7 cellular contexts compared by ENCODE assay signal in genomic region chr17:7887038-7887481, GRCh38. TPM values are rescaled to one million over a fixed set of nuclear protein-coding genes. Genes with fewer than 3 reads are reported as not detected.
DNase-seq lines count a peak whose midpoint lies in the region; ATAC-seq and TF ChIP-seq lines count a peak whose summit lies in the region.

No MANE protein-coding gene starts in this region.

- peaks cover 39 to 53% of the 10 kb centered on the region in 2 experiments for H3K4me1 ChIP-seq in HCT116 (ENCODE audit: control insufficient read depth in 1 of 2, insufficient read depth in 2 of 2, low read length in 2 of 2)
- peaks cover 31% of the 10 kb centered on the region for H3K4me1 ChIP-seq in iPS-18a (ENCODE audit: control insufficient read depth, low read depth, low read length)

- intact Hi-C loops in HCT116 (cut with micrococcal nuclease) = loop anchor here (1.0 to 2.0 kb wide), 2 partner anchors 30 to 52 kb away; partner anchors contain the start of genes KDM6B and NAA38
- intact Hi-C loops in activated CD4-positive, alpha-beta T cell treated with anti-CD3 and anti-CD28 coated beads for 36 hours (cut with DNase I, micrococcal nuclease) = loop anchor here (1.0 to 2.0 kb wide), 18 partner anchors 25 to 578 kb away; partner anchors contain the start of genes CNTROB (in 2 of the 2), NAA38 (in 2 of the 2), ALOXE3 (in 1 of the 2) and CTC1 (in 1 of the 2)

- H3K4me2 ChIP-seq in HCT116 (ENCODE audit: low read length) = peak overlapping the region; percentile 99

- peaks cover 29% of the 10 kb centered on the region for H3K36me3 Mint-ChIP-seq in activated CD4-positive, alpha-beta T cell treated with anti-CD3 and anti-CD28 coated beads for 36 hours (ENCODE audit: low read depth)

- H3K79me2 ChIP-seq in HCT116 (ENCODE audit: insufficient read depth, low read length) = peaks cover 33% of the 10 kb centered on the region

- H3K27ac Mint-ChIP-seq in activated CD4-positive, alpha-beta T cell treated with anti-CD3 and anti-CD28 coated beads for 36 hours = no peak overlapping the region

- H3K9ac ChIP-seq in HCT116 (ENCODE audit: low read length) = peak overlapping the region; percentile 86
- H3K9ac ChIP-seq in SK-N-MC (ENCODE audit: insufficient read length) = peak overlapping the region; percentile 90
- H3K9ac ChIP-seq in iPS-18a (ENCODE audit: low read length) = peak overlapping the region; percentile 4

- no peaks in the 10 kb centered on the region for H3K9me3 Mint-ChIP-seq in activated CD4-positive, alpha-beta T cell treated with anti-CD3 and anti-CD28 coated beads for 36 hours (ENCODE audit: low read depth)

- TF ChIP-seq CTCF in HCT116 (IDR thresholded peaks at IDR 0.05 in 2 of 3, conservative IDR thresholded peaks at IDR 0.05 in 1 of 3; ENCODE audit: borderline replicate concordance in 1 of 3, insufficient read depth in 1 of 3, low read depth in 2 of 3, low read length in 2 of 3) = no peak

- no peak for TF ChIP-seq POLR2A in HCT116 (IDR thresholded peaks at IDR 0.05; ENCODE audit: borderline replicate concordance, extremely low read depth, insufficient read depth, insufficient read length)

- CTCF ChIA-PET in HCT116 (lab: Charles Lee) = interaction anchor here (1.0 kb wide), 1 partner anchor 20 kb away, joined by 3 read pairs; no protein-coding TSS in a partner anchor
- CTCF ChIA-PET in activated CD4-positive, alpha-beta T cell treated with anti-CD3 and anti-CD28 coated beads for 36 hours (lab: Charles Lee) = interaction anchor here (1.4 kb wide), 1 partner anchor 22 kb away, joined by 6 read pairs; no protein-coding TSS in a partner anchor

- peak; percentile 3; the same call in 1 of the 2 replicates for ATAC-seq in HCT116
- no peak for ATAC-seq in activated CD4-positive, alpha-beta T cell treated with anti-CD3 and anti-CD28 coated beads for 36 hours

- no peak for DNase-seq in HCT116 (ENCODE audit: low read depth, low spot score)
- DNase-seq in SK-N-MC (ENCODE audit: low read depth, low spot score) = peak; percentile 93
- DNase-seq in substantia nigra (lab: John Stamatoyannopoulos, UW) = no peak
- no peak for DNase-seq in cortex of kidney (lab: John Stamatoyannopoulos, UW)
- no peak for DNase-seq in NCI-H345 treated with DMSO at 0.1 percent for 48 hours (lab: John Stamatoyannopoulos, UW; ENCODE audit: unreplicated experiment)
- no peak for DNase-seq in activated CD4-positive, alpha-beta T cell treated with anti-CD3 and anti-CD28 coated beads for 36 hours

- TF ChIP-seq RAD21 in HCT116 (IDR thresholded peaks at IDR 0.05; ENCODE audit: low read depth) = no peak

- H2AFZ ChIP-seq in HCT116 (ENCODE audit: low read depth, low read length, poor library complexity, severe bottlenecking) = no peak overlapping the region

- RAD21 ChIA-PET in HCT116 (lab: Charles Lee; ENCODE audit: low non-redundant PET in 1 of 2, low total read pairs in 2 of 2, uncharacterized antibody in 2 of 2, unreplicated experiment in 2 of 2) = no interaction called here

- POLR2A ChIA-PET in HCT116 (lab: Charles Lee) = no interaction called here
- POLR2A ChIA-PET in activated CD4-positive, alpha-beta T cell treated with anti-CD3 and anti-CD28 coated beads for 36 hours (lab: Charles Lee) = no interaction called here

- H3K27ac ChIP-seq in HCT116 (ENCODE audit: low read depth, low read length) (peak overlapping the region; percentile 97), SK-N-MC (peak overlapping the region; percentile 100), iPS-18a (ENCODE audit: low read length) (no peak overlapping the region), substantia nigra (ENCODE audit: low read depth, low read length, poor library complexity, severe bottlenecking) (peak overlapping the region; percentile 65)

- H3K36me3 ChIP-seq in HCT116 (ENCODE audit: control insufficient read depth in 1 of 2, insufficient read depth in 2 of 2, low read length in 2 of 2) (peaks cover 7 to 15% of the 10 kb centered on the region in 2 experiments; a peak in 2 of 4 replicates), SK-N-MC (ENCODE audit: insufficient read depth, low read length) (peaks cover 26% of the 10 kb centered on the region), iPS-18a (ENCODE audit: control insufficient read depth, low read depth, low read length) (no peaks in the 10 kb centered on the region)

- H3K9me2 ChIP-seq in HCT116 (ENCODE audit: insufficient read depth) = no peaks in the 10 kb centered on the region

- H3K4me3 Mint-ChIP-seq in activated CD4-positive, alpha-beta T cell treated with anti-CD3 and anti-CD28 coated beads for 36 hours = no peak overlapping the region

- peak overlapping the region; percentile 56 to 82 for H3K4me3 ChIP-seq in HCT116 (replicated peaks in 1 of 2; ENCODE audit: low read depth in 1 of 2, low read length in 2 of 2)
- H3K4me3 ChIP-seq in SK-N-MC = peak overlapping the region; percentile 90
- H3K4me3 ChIP-seq in iPS-18a (ENCODE audit: low read length) = peak overlapping the region; percentile 66

- H3K27me3 ChIP-seq in HCT116 (ENCODE audit: insufficient read depth, low read length) (no peaks in the 10 kb centered on the region), iPS-18a (ENCODE audit: control insufficient read depth, insufficient read depth, low read length) (peaks cover 18% of the 10 kb centered on the region)

- no peaks in the 10 kb centered on the region for H4K20me1 ChIP-seq in HCT116 (ENCODE audit: insufficient read depth)

- H3K27me3 Mint-ChIP-seq in activated CD4-positive, alpha-beta T cell treated with anti-CD3 and anti-CD28 coated beads for 36 hours = no peaks in the 10 kb centered on the region

- H3K4me1 Mint-ChIP-seq in activated CD4-positive, alpha-beta T cell treated with anti-CD3 and anti-CD28 coated beads for 36 hours = peaks cover 3% of the 10 kb centered on the region

- no peaks in the 10 kb centered on the region for H3K9me3 ChIP-seq in HCT116 (ENCODE audit: control insufficient read depth in 1 of 2, insufficient read depth in 1 of 2, low read depth in 1 of 2, low read length in 2 of 2)
- H3K9me3 ChIP-seq in SK-N-MC (ENCODE audit: low read depth, low read length) = no peaks in the 10 kb centered on the region
- H3K9me3 ChIP-seq in iPS-18a (ENCODE audit: control insufficient read depth, low read depth, low read length) = no peaks in the 10 kb centered on the region

- TSS peak; percentile 29 for BruUV-seq in HCT116 (replicated peaks; lab: Mats Ljungman, UMichigan)

TF ChIP-seq in HCT116, 20 proteins besides CTCF, POLR2A, EP300 and RAD21:
- no peak for TF ChIP-seq EZH2phosphoT487 (IDR thresholded peaks at IDR 0.05; ENCODE audit: borderline replicate concordance)
- TF ChIP-seq ZFX (IDR thresholded peaks at IDR 0.05) = no peak

RNA-seq across cellular contexts. Expression of gene CHD3, which starts 1.5 kb away (rescaled TPM):
- total RNA-seq in HCT116 (2021; ENCODE audit: unreplicated experiment) = 54.8 TPM
- 54.9 and 63.8 TPM in 2 replicates for polyA plus RNA-seq in HCT116 (2012)
- total RNA-seq in activated CD4-positive, alpha-beta T cell treated with anti-CD3 and anti-CD28 coated beads for 36 hours = 100 to 1,000 TPM; 145 to 161 TPM

RNA-seq across cellular contexts. Expression of gene RNF227, which starts 29.0 kb away (rescaled TPM):
- 0.74 TPM for total RNA-seq in HCT116 (2021; ENCODE audit: unreplicated experiment)
- polyA plus RNA-seq in HCT116 (2012) = 0.29 and 1.2 TPM in 2 replicates
- total RNA-seq in activated CD4-positive, alpha-beta T cell treated with anti-CD3 and anti-CD28 coated beads for 36 hours = 1 to 10 TPM; 3.8 to 5.6 TPM

RNA-seq across cellular contexts. Expression of gene CYB5D1, which starts 29.3 kb away (rescaled TPM):
- total RNA-seq in HCT116 (2021; ENCODE audit: unreplicated experiment) = 21.5 TPM
- 16.0 and 17.9 TPM in 2 replicates for polyA plus RNA-seq in HCT116 (2012)
- 10 to 100 TPM; 12.5 to 12.6 TPM for total RNA-seq in activated CD4-positive, alpha-beta T cell treated with anti-CD3 and anti-CD28 coated beads for 36 hours

RNA-seq across cellular contexts. Expression of gene NAA38, which starts 29.7 kb away (rescaled TPM):
- 103 TPM for total RNA-seq in HCT116 (2021; ENCODE audit: unreplicated experiment)
- 148 and 157 TPM in 2 replicates for polyA plus RNA-seq in HCT116 (2012)
- total RNA-seq in activated CD4-positive, alpha-beta T cell treated with anti-CD3 and anti-CD28 coated beads for 36 hours = 10 to 100 TPM; 64.7 to 79.8 TPM

RNA-seq across cellular contexts. Expression of gene TMEM88, which starts 32.2 kb away (rescaled TPM):
- 2.8 TPM for total RNA-seq in HCT116 (2021; ENCODE audit: unreplicated experiment)
- polyA plus RNA-seq in HCT116 (2012) = 0.82 and 1.8 TPM in 2 replicates
- total RNA-seq in activated CD4-positive, alpha-beta T cell treated with anti-CD3 and anti-CD28 coated beads for 36 hours = 1 to 10 TPM; 3.5 to 5.6 TPM

Comparison
In these comparisons a context has a peak if more than half of its experiments do, and no peak if none do; other contexts are left out.
1. H3K9ac ChIP-seq: peak in every context shown above with its lines; median percentile 90 in SK-N-MC; 86 in HCT116; 4 in iPS-18a.